Comparison of ENCODE assay signal across 31 cellular contexts in genomic region chr12:129237881-129238280, GRCh38.
"Had no signal": no experiment of that assay in that cellular context is flagged by ENCODE, and none has a peak within 500 bp of the region (broad histone marks: within the 10 kb centered on the region; RNA-seq: fewer than 3 reads in every experiment).

No MANE protein-coding gene starts in this region.

- H3K4me1 Mint-ChIP-seq: activated B cell treated with CpG ODN at 0.5 μM for 24 hours; activated naive CD8-positive, alpha-beta T cell treated with anti-CD3 and anti-CD28 coated beads, Interleukin-2, amount 10 ng/mL, durations not matched to agents 7 days and 5 days; T-helper 17 cell had no signal

- ATAC-seq: activated CD4-positive, CD25-positive, alpha-beta regulatory T cell treated with anti-CD3 and anti-CD28 coated beads, Interleukin-2, amount 50 U/mL, for 24 hours; activated CD8-positive, alpha-beta T cell treated with anti-CD3 and anti-CD28 coated beads for 36 hours; activated naive CD4-positive, alpha-beta T cell treated with anti-CD3 and anti-CD28 coated beads, Interleukin-2, amount 50 U/mL, for 72 hours; activated T-cell treated with anti-CD3 and anti-CD28 coated beads, Interleukin-2, amount 50 U/mL, for 4 hours; esophagus mucosa; foreskin keratinocyte; gastrocnemius medialis; heart left ventricle; T-helper 17 cell had no signal

- H3K4me3 Mint-ChIP-seq: activated B cell treated with CpG ODN at 0.5 μM for 24 hours; activated CD8-positive, alpha-beta T cell treated with anti-CD3 and anti-CD28 coated beads for 36 hours; activated naive CD4-positive, alpha-beta T cell treated with anti-CD3 and anti-CD28 coated beads for 36 hours; activated naive CD8-positive, alpha-beta T cell treated with anti-CD3 and anti-CD28 coated beads, Interleukin-2, amount 10 ng/mL, durations not matched to agents 7 days and 5 days; activated T-cell treated with anti-CD3 and anti-CD28 coated beads, Interleukin-2, amount 50 U/mL, for 4 hours; activated T-helper 1 cell treated with anti-CD3 and anti-CD28 coated beads, Interleukin-12 subunit alpha, Interleukin-12 subunit beta, Interleukin-2, Interleukin-4 antibody, amounts not matched to agents 30 ng/mL and 10 ng/mL and 1 ng/mL, durations not matched to agents 14 hours and 24 hours and 36 hours; brain; T-helper 17 cell; T-helper 2 cell treated with Interferon-gamma antibody and Interleukin-4, amounts not matched to agents 5 μg/mL and 100 μg/mL, for 36 hours had no signal

- H3K4me1 ChIP-seq: ascending aorta, breast epithelium, colonic mucosa, foreskin keratinocyte, gastrocnemius medialis, heart left ventricle had no signal

- H3K36me3 Mint-ChIP-seq: activated naive CD4-positive, alpha-beta T cell treated with anti-CD3 and anti-CD28 coated beads, Interleukin-2, amount 50 U/mL, for 72 hours; activated naive CD8-positive, alpha-beta T cell treated with anti-CD3 and anti-CD28 coated beads, Interleukin-2, amount 10 ng/mL, durations not matched to agents 7 days and 5 days; brain had no signal

- H3K27ac Mint-ChIP-seq: activated B cell treated with CpG ODN at 0.5 μM for 24 hours; activated CD8-positive, alpha-beta T cell treated with anti-CD3 and anti-CD28 coated beads for 36 hours; activated naive CD4-positive, alpha-beta T cell treated with anti-CD3 and anti-CD28 coated beads for 36 hours; activated naive CD4-positive, alpha-beta T cell treated with anti-CD3 and anti-CD28 coated beads, Interleukin-2, amount 50 U/mL, for 72 hours; activated naive CD8-positive, alpha-beta T cell treated with anti-CD3 and anti-CD28 coated beads, Interleukin-2, amount 10 ng/mL, durations not matched to agents 7 days and 5 days; activated T-helper 1 cell treated with anti-CD3 and anti-CD28 coated beads, Interleukin-12 subunit alpha, Interleukin-12 subunit beta, Interleukin-2, Interleukin-4 antibody, amounts not matched to agents 30 ng/mL and 10 ng/mL and 1 ng/mL, durations not matched to agents 14 hours and 24 hours and 36 hours; activated T-helper 2 cell treated with anti-CD3 and anti-CD28 coated beads, Interferon-gamma antibody, Interleukin-2, Interleukin-4, amounts not matched to agents 10 μg/mL and 5 μg/mL and 100 μg/mL, durations not matched to agents 14 hours and 24 hours and 36 hours; brain; T-helper 17 cell; T-helper 2 cell treated with Interferon-gamma antibody and Interleukin-4, amounts not matched to agents 5 μg/mL and 100 μg/mL, for 36 hours had no signal

- H3K4me3 ChIP-seq: ascending aorta, breast epithelium, cardiac muscle cell, colonic mucosa, gastrocnemius medialis, heart left ventricle had no signal

- H3K9me3 ChIP-seq: ascending aorta, breast epithelium, colonic mucosa, gastrocnemius medialis had no signal

- H3K27me3 ChIP-seq: ascending aorta, breast epithelium, colonic mucosa, foreskin keratinocyte, gastrocnemius medialis had no signal

- DNase-seq: activated B cell treated with CpG ODN at 0.5 μM for 24 hours; activated CD4-positive, alpha-beta T cell treated with anti-CD3 and anti-CD28 coated beads for 48 hours; activated CD4-positive, alpha-beta T cell treated with anti-CD3 and anti-CD28 coated beads, Interleukin-2, amount 50 U/mL, for 1 hour; activated CD4-positive, alpha-beta T cell treated with anti-CD3 and anti-CD28 coated beads, Interleukin-2, amount 50 U/mL, for 48 hours; activated CD8-positive, alpha-beta memory T cell treated with anti-CD3 and anti-CD28 coated beads for 24 hours; activated CD8-positive, alpha-beta T cell treated with anti-CD3 and anti-CD28 coated beads for 36 hours; activated effector memory CD4-positive, alpha-beta T cell treated with anti-CD3 and anti-CD28 coated beads, Interleukin-2, amount 50 U/mL, for 16 hours; activated naive CD4-positive, alpha-beta T cell treated with anti-CD3 and anti-CD28 coated beads for 36 hours; activated naive CD8-positive, alpha-beta T cell treated with anti-CD3 and anti-CD28 coated beads, Interleukin-2, amount 10 ng/mL, durations not matched to agents 7 days and 5 days; activated T-cell treated with anti-CD3 and anti-CD28 coated beads, Interleukin-2, amount 50 U/mL, for 4 hours; central memory CD4-positive, alpha-beta T cell; cerebellar nuclear complex; colonic mucosa; effector CD8-positive, alpha-beta T cell; foreskin keratinocyte; gastrocnemius medialis; glutamatergic neuron; heart left ventricle; T-helper 17 cell; T1000; WERI-Rb-1 had no signal

- H3K36me3 ChIP-seq: ascending aorta, breast epithelium, cardiac muscle cell, colonic mucosa, gastrocnemius medialis, heart left ventricle, WERI-Rb-1 had no signal

- H3K27ac ChIP-seq: ascending aorta, breast epithelium, cardiac muscle cell, colonic mucosa, foreskin keratinocyte, gastrocnemius medialis, heart left ventricle, WERI-Rb-1 had no signal

- H3K27me3 Mint-ChIP-seq: activated B cell treated with CpG ODN at 0.5 μM for 24 hours; activated CD8-positive, alpha-beta T cell treated with anti-CD3 and anti-CD28 coated beads for 36 hours; activated naive CD8-positive, alpha-beta T cell treated with anti-CD3 and anti-CD28 coated beads, Interleukin-2, amount 10 ng/mL, durations not matched to agents 7 days and 5 days; brain; T-helper 17 cell had no signal
